Comparison of ENCODE assay signal across 1 cellular context in the genomic region with DNA sequence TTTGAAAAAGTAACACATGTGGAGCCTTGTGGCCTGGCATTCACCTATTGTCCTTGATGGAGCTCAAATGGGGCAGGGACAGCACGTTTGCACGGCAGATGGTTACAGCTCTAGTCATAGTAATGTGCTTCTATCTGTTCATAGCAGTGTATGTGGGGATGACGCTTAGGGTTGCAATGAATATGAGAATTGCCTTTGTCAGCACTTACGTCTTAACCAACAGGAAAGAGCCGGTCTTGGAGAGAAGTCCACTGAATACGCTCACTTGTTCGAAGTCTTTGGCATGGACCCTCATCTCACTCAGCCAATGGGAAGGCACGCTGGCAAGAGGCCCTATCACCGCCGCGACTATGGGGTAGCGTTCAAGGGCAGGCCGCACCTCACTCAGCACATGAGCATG.
TF ChIP-seq lines count a peak whose summit lies in the region.

No MANE protein-coding gene starts in this region.

TF ChIP-seq in HepG2, 621 proteins besides CTCF, POLR2A, EP300 and RAD21:
- TF ChIP-seq ZNF556 (CRISPR knock-in tag; IDR thresholded peaks at IDR 0.05; ENCODE audit: borderline replicate concordance) (no peak), MAFF (IDR thresholded peaks at IDR 0.05; ENCODE audit: low read depth, low read length) (peak; percentile 74), NFATC3 (CRISPR knock-in tag; IDR thresholded peaks at IDR 0.05) (no peak), MAFK (conservative IDR thresholded peaks at IDR 0.05 in 1 of 2, IDR thresholded peaks at IDR 0.05 in 1 of 2; ENCODE audit: low read length in 2 of 2) (peak; percentile 72 to 85), MYC (CRISPR knock-in tag; IDR thresholded peaks at IDR 0.05; ENCODE audit: borderline replicate concordance) (no peak), MAFG (CRISPR knock-in tag; IDR thresholded peaks at IDR 0.05) (no peak), ZNF709 (CRISPR knock-in tag; IDR thresholded peaks at IDR 0.05) (no peak), ZNF839 (CRISPR knock-in tag; IDR thresholded peaks at IDR 0.05; ENCODE audit: borderline replicate concordance) (no peak), ATF3 (CRISPR knock-in tag; IDR thresholded peaks at IDR 0.05) (no peak)
TF ChIP-seq in HepG2: peak in this region for 2.
